Comparison of ENCODE assay signal across 22 cellular contexts in the genomic region with DNA sequence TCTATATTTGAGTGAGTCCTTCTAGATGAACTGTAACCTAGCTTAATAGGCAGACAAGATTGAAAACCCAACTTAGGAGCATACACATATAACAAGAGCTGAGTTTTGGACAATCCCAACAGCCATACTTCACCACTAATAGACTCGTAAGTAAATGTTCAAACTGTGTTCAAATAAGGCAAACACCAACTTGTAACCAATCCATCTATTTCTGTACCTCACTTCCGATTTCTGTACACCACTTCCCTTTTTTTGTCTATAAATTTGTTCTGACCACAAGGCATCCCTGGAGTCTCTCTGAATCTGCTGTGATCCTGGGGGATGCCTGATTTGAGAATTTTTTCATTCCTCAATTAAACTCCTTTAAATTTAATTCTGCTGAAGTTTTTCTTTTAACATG.
"Had no signal": no experiment of that assay in that cellular context is flagged by ENCODE, and none has a peak within 500 bp of the region (broad histone marks: within the 10 kb centered on the region; RNA-seq: fewer than 3 reads in every experiment).

No MANE protein-coding gene starts in this region.

- H3K4me1 ChIP-seq: sigmoid colon, upper lobe of left lung had no signal

- H3K27ac ChIP-seq: dorsolateral prefrontal cortex, sigmoid colon, thoracic aorta, upper lobe of left lung had no signal

- H3K27me3 ChIP-seq: dorsolateral prefrontal cortex, sigmoid colon, upper lobe of left lung had no signal

- H3K4me3 ChIP-seq: dorsolateral prefrontal cortex, lung, sigmoid colon, thoracic aorta, upper lobe of left lung had no signal

- H3K9me3 ChIP-seq: sigmoid colon, thoracic aorta, upper lobe of left lung had no signal

- H3K36me3 ChIP-seq: sigmoid colon, thoracic aorta, upper lobe of left lung had no signal

- ATAC-seq: activated CD4-positive, CD25-positive, alpha-beta regulatory T cell treated with anti-CD3 and anti-CD28 coated beads, Interleukin-2, amount 50 U/mL, for 24 hours; activated naive CD8-positive, alpha-beta T cell treated with anti-CD3 and anti-CD28 coated beads, Interleukin-2, amount 50 U/mL, for 24 hours; left cardiac atrium; stimulated activated memory B cell treated with anti-CD40 and anti-IgM and Interleukin-4, amounts not matched to agents 10 μg/mL and 1 μg/mL and 100 μg/mL, for 72 hours had no signal

- DNase-seq: activated CD4-positive, alpha-beta T cell treated with anti-CD3 and anti-CD28 coated beads, Interleukin-2, amount 10 ng/mL, durations not matched to agents 7 days and 5 days; activated CD8-positive, alpha-beta memory T cell treated with anti-CD3 and anti-CD28 coated beads, Interleukin-2, amount 50 U/mL, for 48 hours; activated effector memory CD4-positive, alpha-beta T cell treated with Interleukin-2 at 50 U/mL for 16 hours; activated naive CD4-positive, alpha-beta T cell treated with anti-CD3 and anti-CD28 coated beads, Interleukin-2, amount 10 ng/mL, durations not matched to agents 7 days and 5 days; activated naive CD8-positive, alpha-beta T cell treated with anti-CD3 and anti-CD28 coated beads, Interleukin-2, amount 50 U/mL, for 24 hours; activated T-cell treated with anti-CD3 and anti-CD28 coated beads, Interleukin-2, amount 50 U/mL, for 48 hours; anterior cingulate cortex; caudate nucleus; dorsolateral prefrontal cortex; glutamatergic neuron; hippocampal formation; left cardiac atrium; nephron progenitor cell; nucleus accumbens; posterior cingulate gyrus; sigmoid colon; stimulated activated CD4-positive, alpha-beta T cell treated with anti-CD3 and anti-CD28 coated beads, Interleukin-4, amount 100 ng/mL, for 24 hours; upper lobe of left lung had no signal
